2 cellular contexts compared by ENCODE assay signal in the genomic region with DNA sequence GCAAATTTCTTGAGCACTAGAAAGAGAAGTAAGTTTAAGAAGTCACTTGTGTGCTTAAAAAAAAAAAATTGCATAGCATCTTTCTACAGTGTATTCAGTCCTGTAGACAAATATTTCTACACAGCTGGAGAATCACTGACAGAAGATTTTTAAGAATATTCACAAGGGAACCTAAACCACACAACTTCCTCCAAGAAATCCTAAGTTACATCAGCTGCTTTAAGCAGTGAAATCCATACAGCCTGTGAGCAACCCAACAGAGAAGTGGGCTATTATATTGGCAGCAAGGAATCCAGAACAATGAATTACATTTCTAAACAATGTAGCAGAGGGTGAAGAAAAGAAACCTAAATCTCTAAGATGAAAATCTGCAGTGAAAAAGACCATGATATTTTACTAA.
TF ChIP-seq lines count a peak whose summit lies in the region.

No MANE protein-coding gene starts in this region.

TF ChIP-seq in SK-N-SH, 30 proteins besides CTCF, POLR2A, EP300 and RAD21 (continued from another document):
- TF ChIP-seq, protein P1, sequence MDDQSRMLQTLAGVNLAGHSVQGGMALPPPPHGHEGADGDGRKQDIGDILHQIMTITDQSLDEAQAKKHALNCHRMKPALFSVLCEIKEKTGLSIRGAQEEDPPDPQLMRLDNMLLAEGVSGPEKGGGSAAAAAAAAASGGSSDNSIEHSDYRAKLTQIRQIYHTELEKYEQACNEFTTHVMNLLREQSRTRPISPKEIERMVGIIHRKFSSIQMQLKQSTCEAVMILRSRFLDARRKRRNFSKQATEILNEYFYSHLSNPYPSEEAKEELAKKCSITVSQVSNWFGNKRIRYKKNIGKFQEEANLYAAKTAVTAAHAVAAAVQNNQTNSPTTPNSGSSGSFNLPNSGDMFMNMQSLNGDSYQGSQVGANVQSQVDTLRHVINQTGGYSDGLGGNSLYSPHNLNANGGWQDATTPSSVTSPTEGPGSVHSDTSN (IDR thresholded peaks at IDR 0.05), result no peak
- TF ChIP-seq, protein P2, sequence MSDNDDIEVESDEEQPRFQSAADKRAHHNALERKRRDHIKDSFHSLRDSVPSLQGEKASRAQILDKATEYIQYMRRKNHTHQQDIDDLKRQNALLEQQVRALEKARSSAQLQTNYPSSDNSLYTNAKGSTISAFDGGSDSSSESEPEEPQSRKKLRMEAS (IDR thresholded peaks at IDR 0.05; ENCODE audit: low read depth), result no peak
- TF ChIP-seq FOSL2 (IDR thresholded peaks at IDR 0.05; ENCODE audit: borderline replicate concordance, low read depth) (no peak), TCF12 (IDR thresholded peaks at IDR 0.05) (no peak), FOXJ3 (CRISPR knock-in tag; IDR thresholded peaks at IDR 0.05) (no peak), TAF1 (IDR thresholded peaks at IDR 0.05; ENCODE audit: borderline replicate concordance, low read depth, low read length) (no peak), FOXM1 (IDR thresholded peaks at IDR 0.05; ENCODE audit: low read depth) (no peak), CHD2 (IDR thresholded peaks at IDR 0.05; ENCODE audit: low read length, partially characterized antibody) (no peak)
- TF ChIP-seq, protein P3, sequence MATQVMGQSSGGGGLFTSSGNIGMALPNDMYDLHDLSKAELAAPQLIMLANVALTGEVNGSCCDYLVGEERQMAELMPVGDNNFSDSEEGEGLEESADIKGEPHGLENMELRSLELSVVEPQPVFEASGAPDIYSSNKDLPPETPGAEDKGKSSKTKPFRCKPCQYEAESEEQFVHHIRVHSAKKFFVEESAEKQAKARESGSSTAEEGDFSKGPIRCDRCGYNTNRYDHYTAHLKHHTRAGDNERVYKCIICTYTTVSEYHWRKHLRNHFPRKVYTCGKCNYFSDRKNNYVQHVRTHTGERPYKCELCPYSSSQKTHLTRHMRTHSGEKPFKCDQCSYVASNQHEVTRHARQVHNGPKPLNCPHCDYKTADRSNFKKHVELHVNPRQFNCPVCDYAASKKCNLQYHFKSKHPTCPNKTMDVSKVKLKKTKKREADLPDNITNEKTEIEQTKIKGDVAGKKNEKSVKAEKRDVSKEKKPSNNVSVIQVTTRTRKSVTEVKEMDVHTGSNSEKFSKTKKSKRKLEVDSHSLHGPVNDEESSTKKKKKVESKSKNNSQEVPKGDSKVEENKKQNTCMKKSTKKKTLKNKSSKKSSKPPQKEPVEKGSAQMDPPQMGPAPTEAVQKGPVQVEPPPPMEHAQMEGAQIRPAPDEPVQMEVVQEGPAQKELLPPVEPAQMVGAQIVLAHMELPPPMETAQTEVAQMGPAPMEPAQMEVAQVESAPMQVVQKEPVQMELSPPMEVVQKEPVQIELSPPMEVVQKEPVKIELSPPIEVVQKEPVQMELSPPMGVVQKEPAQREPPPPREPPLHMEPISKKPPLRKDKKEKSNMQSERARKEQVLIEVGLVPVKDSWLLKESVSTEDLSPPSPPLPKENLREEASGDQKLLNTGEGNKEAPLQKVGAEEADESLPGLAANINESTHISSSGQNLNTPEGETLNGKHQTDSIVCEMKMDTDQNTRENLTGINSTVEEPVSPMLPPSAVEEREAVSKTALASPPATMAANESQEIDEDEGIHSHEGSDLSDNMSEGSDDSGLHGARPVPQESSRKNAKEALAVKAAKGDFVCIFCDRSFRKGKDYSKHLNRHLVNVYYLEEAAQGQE (IDR thresholded peaks at IDR 0.05; ENCODE audit: low read depth, low read length), result no peak
- TF ChIP-seq, protein P4, sequence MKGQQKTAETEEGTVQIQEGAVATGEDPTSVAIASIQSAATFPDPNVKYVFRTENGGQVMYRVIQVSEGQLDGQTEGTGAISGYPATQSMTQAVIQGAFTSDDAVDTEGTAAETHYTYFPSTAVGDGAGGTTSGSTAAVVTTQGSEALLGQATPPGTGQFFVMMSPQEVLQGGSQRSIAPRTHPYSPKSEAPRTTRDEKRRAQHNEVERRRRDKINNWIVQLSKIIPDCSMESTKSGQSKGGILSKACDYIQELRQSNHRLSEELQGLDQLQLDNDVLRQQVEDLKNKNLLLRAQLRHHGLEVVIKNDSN (IDR thresholded peaks at IDR 0.05; ENCODE audit: borderline replicate concordance, low read depth), result no peak

TF ChIP-seq in SK-N-SH treated with all-trans-retinoic acid at 6 μM for 48 hours, 23 proteins besides CTCF, POLR2A, EP300 and RAD21 (continued from another document):
- TF ChIP-seq, protein P5, sequence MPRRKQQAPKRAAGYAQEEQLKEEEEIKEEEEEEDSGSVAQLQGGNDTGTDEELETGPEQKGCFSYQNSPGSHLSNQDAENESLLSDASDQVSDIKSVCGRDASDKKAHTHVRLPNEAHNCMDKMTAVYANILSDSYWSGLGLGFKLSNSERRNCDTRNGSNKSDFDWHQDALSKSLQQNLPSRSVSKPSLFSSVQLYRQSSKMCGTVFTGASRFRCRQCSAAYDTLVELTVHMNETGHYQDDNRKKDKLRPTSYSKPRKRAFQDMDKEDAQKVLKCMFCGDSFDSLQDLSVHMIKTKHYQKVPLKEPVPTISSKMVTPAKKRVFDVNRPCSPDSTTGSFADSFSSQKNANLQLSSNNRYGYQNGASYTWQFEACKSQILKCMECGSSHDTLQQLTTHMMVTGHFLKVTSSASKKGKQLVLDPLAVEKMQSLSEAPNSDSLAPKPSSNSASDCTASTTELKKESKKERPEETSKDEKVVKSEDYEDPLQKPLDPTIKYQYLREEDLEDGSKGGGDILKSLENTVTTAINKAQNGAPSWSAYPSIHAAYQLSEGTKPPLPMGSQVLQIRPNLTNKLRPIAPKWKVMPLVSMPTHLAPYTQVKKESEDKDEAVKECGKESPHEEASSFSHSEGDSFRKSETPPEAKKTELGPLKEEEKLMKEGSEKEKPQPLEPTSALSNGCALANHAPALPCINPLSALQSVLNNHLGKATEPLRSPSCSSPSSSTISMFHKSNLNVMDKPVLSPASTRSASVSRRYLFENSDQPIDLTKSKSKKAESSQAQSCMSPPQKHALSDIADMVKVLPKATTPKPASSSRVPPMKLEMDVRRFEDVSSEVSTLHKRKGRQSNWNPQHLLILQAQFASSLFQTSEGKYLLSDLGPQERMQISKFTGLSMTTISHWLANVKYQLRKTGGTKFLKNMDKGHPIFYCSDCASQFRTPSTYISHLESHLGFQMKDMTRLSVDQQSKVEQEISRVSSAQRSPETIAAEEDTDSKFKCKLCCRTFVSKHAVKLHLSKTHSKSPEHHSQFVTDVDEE (CRISPR knock-in tag; IDR thresholded peaks at IDR 0.05), result no peak
